Comparison of ENCODE assay signal across 1 cellular context in the genomic region with DNA sequence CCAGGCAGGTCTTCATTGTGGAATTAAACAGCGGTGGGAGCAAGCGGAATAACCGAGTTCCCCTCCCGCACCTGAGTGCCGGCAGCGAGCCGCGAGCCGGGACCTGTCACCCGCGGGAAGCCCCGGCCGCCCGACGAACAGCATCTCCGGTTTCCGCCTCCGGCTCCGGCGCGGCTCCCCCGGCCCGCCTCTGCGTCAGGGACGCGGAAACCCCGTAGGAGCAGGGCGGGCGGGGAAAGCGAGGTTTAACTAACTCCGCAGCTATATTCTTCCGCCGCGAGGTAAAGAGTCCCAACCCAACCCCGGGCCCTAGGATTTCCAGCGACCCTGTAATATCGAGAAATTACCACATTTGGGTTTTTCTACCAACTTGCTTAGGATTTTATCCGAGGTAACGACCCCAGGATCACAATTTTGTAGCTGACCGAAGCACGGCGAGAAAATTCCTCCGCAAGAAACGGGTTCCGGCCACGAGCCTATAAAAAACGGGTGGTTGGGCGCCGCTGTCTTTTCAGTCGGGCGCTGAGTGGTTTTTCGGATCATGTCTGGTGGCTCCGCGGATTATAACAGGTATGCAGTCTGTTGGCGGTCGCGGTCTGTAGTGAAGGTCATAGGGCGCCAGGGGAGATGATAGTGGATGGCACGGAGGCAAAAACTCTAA.
A peak's percentile ranks its signal among the peaks of the same experiment; 100 is the strongest.
TF ChIP-seq lines count a peak whose summit lies in the region.

A gene (plus strand): TSS at position 508 of the 661 bp plus-strand sequence. CDS start 34 bp downstream, at position 542.

TF ChIP-seq in HepG2, 621 proteins besides CTCF, POLR2A, EP300 and RAD21 (continued from another document and continues in another):
- TF ChIP-seq, protein P1, sequence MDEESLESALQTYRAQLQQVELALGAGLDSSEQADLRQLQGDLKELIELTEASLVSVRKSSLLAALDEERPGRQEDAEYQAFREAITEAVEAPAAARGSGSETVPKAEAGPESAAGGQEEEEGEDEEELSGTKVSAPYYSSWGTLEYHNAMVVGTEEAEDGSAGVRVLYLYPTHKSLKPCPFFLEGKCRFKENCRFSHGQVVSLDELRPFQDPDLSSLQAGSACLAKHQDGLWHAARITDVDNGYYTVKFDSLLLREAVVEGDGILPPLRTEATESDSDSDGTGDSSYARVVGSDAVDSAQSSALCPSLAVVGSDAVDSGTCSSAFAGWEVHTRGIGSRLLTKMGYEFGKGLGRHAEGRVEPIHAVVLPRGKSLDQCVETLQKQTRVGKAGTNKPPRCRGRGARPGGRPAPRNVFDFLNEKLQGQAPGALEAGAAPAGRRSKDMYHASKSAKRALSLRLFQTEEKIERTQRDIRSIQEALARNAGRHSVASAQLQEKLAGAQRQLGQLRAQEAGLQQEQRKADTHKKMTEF (CRISPR knock-in tag; IDR thresholded peaks at IDR 0.05), result peak; percentile 90
- TF ChIP-seq ZNF546 (CRISPR knock-in tag; conservative IDR thresholded peaks at IDR 0.05) (no peak; the same call in 1 of the 2 replicates), KDM3A (CRISPR knock-in tag; IDR thresholded peaks at IDR 0.05; ENCODE audit: low read depth) (peak; percentile 73; the same call in 1 of the 2 replicates), ELF1 (CRISPR knock-in tag; IDR thresholded peaks at IDR 0.05) (peak; percentile 55; the same call in 1 of the 2 replicates), FOXC1 (CRISPR knock-in tag; IDR thresholded peaks at IDR 0.05; ENCODE audit: borderline replicate concordance) (no peak; the same call in 1 of the 2 replicates), PPARG (CRISPR knock-in tag; conservative IDR thresholded peaks at IDR 0.05) (0 out of 2 replicates have a peak, but pooled peaks have one; percentile 30), CENPT (CRISPR knock-in tag; IDR thresholded peaks at IDR 0.05; ENCODE audit: low read depth) (no peak), RFX1 (IDR thresholded peaks at IDR 0.05) (no peak), ZNF772 (CRISPR knock-in tag; IDR thresholded peaks at IDR 0.05) (no peak; the same call in 1 of the 2 replicates), KDM6A (CRISPR knock-in tag; IDR thresholded peaks at IDR 0.05; ENCODE audit: low read depth) (no peak), ZSCAN30 (CRISPR knock-in tag; IDR thresholded peaks at IDR 0.05) (no peak), ZNF891 (CRISPR knock-in tag; IDR thresholded peaks at IDR 0.05) (0 out of 2 replicates have a peak, but pooled peaks have one; percentile 9), KAT2B (IDR thresholded peaks at IDR 0.05; ENCODE audit: borderline replicate concordance, low read depth, low read length) (no peak), NFRKB (IDR thresholded peaks at IDR 0.05) (no peak; the same call in 1 of the 2 replicates), NR2F6 (IDR thresholded peaks at IDR 0.05) (no peak; the same call in 1 of the 2 replicates), NR2F6 (CRISPR knock-in tag; IDR thresholded peaks at IDR 0.05) (no peak; the same call in 1 of the 2 replicates), GATAD2A (CRISPR knock-in tag; IDR thresholded peaks at IDR 0.05) (peak; percentile 30; the same call in 1 of the 2 replicates), ZNF674 (CRISPR knock-in tag; IDR thresholded peaks at IDR 0.05; ENCODE audit: low read depth) (no peak), ZFAT (CRISPR knock-in tag; conservative IDR thresholded peaks at IDR 0.05) (peak; percentile 17; the same call in 1 of the 2 replicates), AHR (CRISPR knock-in tag; IDR thresholded peaks at IDR 0.05) (no peak), MAFG (CRISPR knock-in tag; IDR thresholded peaks at IDR 0.05) (no peak), TCF7 (IDR thresholded peaks at IDR 0.05; ENCODE audit: low read depth) (no peak), ZNF550 (CRISPR knock-in tag; IDR thresholded peaks at IDR 0.05; ENCODE audit: borderline replicate concordance) (no peak), ZNF143 (CRISPR knock-in tag; IDR thresholded peaks at IDR 0.05) (no peak), ATF7 (IDR thresholded peaks at IDR 0.05) (no peak), ATF7 (CRISPR knock-in tag; IDR thresholded peaks at IDR 0.05) (peak; percentile 43; the same call in 1 of the 2 replicates), ZNF737 (CRISPR knock-in tag; IDR thresholded peaks at IDR 0.05; ENCODE audit: borderline replicate concordance) (no peak), GZF1 (CRISPR knock-in tag; IDR thresholded peaks at IDR 0.05) (no peak), NR2F1 (CRISPR knock-in tag; IDR thresholded peaks at IDR 0.05) (no peak; a peak in 1 of 4 replicates), HNRNPL (IDR thresholded peaks at IDR 0.05; ENCODE audit: low read depth, low read length) (peak; percentile 59), PTBP1 (IDR thresholded peaks at IDR 0.05; ENCODE audit: low read depth, low read length, poor library complexity, severe bottlenecking) (no peak), SMYD3 (CRISPR knock-in tag; IDR thresholded peaks at IDR 0.05) (no peak; the same call in 1 of the 2 replicates), ZNF713 (CRISPR knock-in tag; IDR thresholded peaks at IDR 0.05) (no peak)
- TF ChIP-seq, protein P2, sequence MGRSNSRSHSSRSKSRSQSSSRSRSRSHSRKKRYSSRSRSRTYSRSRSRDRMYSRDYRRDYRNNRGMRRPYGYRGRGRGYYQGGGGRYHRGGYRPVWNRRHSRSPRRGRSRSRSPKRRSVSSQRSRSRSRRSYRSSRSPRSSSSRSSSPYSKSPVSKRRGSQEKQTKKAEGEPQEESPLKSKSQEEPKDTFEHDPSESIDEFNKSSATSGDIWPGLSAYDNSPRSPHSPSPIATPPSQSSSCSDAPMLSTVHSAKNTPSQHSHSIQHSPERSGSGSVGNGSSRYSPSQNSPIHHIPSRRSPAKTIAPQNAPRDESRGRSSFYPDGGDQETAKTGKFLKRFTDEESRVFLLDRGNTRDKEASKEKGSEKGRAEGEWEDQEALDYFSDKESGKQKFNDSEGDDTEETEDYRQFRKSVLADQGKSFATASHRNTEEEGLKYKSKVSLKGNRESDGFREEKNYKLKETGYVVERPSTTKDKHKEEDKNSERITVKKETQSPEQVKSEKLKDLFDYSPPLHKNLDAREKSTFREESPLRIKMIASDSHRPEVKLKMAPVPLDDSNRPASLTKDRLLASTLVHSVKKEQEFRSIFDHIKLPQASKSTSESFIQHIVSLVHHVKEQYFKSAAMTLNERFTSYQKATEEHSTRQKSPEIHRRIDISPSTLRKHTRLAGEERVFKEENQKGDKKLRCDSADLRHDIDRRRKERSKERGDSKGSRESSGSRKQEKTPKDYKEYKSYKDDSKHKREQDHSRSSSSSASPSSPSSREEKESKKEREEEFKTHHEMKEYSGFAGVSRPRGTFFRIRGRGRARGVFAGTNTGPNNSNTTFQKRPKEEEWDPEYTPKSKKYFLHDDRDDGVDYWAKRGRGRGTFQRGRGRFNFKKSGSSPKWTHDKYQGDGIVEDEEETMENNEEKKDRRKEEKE (IDR thresholded peaks at IDR 0.05), result no peak
- TF ChIP-seq, protein P3, sequence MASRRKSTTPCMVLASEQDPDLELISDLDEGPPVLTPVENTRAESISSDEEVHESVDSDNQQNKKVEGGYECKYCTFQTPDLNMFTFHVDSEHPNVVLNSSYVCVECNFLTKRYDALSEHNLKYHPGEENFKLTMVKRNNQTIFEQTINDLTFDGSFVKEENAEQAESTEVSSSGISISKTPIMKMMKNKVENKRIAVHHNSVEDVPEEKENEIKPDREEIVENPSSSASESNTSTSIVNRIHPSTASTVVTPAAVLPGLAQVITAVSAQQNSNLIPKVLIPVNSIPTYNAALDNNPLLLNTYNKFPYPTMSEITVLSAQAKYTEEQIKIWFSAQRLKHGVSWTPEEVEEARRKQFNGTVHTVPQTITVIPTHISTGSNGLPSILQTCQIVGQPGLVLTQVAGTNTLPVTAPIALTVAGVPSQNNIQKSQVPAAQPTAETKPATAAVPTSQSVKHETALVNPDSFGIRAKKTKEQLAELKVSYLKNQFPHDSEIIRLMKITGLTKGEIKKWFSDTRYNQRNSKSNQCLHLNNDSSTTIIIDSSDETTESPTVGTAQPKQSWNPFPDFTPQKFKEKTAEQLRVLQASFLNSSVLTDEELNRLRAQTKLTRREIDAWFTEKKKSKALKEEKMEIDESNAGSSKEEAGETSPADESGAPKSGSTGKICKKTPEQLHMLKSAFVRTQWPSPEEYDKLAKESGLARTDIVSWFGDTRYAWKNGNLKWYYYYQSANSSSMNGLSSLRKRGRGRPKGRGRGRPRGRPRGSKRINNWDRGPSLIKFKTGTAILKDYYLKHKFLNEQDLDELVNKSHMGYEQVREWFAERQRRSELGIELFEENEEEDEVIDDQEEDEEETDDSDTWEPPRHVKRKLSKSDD (CRISPR knock-in tag; IDR thresholded peaks at IDR 0.05; ENCODE audit: low read depth), result no peak
- TF ChIP-seq, protein P4, sequence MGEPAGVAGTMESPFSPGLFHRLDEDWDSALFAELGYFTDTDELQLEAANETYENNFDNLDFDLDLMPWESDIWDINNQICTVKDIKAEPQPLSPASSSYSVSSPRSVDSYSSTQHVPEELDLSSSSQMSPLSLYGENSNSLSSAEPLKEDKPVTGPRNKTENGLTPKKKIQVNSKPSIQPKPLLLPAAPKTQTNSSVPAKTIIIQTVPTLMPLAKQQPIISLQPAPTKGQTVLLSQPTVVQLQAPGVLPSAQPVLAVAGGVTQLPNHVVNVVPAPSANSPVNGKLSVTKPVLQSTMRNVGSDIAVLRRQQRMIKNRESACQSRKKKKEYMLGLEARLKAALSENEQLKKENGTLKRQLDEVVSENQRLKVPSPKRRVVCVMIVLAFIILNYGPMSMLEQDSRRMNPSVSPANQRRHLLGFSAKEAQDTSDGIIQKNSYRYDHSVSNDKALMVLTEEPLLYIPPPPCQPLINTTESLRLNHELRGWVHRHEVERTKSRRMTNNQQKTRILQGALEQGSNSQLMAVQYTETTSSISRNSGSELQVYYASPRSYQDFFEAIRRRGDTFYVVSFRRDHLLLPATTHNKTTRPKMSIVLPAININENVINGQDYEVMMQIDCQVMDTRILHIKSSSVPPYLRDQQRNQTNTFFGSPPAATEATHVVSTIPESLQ (CRISPR knock-in tag; conservative IDR thresholded peaks at IDR 0.05), result no peak
- TF ChIP-seq, protein P5, sequence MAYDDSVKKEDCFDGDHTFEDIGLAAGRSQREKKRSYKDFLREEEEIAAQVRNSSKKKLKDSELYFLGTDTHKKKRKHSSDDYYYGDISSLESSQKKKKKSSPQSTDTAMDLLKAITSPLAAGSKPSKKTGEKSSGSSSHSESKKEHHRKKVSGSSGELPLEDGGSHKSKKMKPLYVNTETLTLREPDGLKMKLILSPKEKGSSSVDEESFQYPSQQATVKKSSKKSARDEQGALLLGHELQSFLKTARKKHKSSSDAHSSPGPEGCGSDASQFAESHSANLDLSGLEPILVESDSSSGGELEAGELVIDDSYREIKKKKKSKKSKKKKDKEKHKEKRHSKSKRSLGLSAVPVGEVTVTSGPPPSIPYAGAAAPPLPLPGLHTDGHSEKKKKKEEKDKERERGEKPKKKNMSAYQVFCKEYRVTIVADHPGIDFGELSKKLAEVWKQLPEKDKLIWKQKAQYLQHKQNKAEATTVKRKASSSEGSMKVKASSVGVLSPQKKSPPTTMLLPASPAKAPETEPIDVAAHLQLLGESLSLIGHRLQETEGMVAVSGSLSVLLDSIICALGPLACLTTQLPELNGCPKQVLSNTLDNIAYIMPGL (CRISPR knock-in tag; IDR thresholded peaks at IDR 0.05; ENCODE audit: borderline replicate concordance in 1 of 2, low read depth in 1 of 2), result peak; percentile 58 to 82; a peak in 2 of 4 replicates
- TF ChIP-seq, protein P6, sequence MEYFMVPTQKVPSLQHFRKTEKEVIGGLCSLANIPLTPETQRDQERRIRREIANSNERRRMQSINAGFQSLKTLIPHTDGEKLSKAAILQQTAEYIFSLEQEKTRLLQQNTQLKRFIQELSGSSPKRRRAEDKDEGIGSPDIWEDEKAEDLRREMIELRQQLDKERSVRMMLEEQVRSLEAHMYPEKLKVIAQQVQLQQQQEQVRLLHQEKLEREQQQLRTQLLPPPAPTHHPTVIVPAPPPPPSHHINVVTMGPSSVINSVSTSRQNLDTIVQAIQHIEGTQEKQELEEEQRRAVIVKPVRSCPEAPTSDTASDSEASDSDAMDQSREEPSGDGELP (IDR thresholded peaks at IDR 0.05; ENCODE audit: borderline replicate concordance, low read depth), result peak; percentile 16; the same call in 1 of the 2 replicates
- TF ChIP-seq, protein P7, sequence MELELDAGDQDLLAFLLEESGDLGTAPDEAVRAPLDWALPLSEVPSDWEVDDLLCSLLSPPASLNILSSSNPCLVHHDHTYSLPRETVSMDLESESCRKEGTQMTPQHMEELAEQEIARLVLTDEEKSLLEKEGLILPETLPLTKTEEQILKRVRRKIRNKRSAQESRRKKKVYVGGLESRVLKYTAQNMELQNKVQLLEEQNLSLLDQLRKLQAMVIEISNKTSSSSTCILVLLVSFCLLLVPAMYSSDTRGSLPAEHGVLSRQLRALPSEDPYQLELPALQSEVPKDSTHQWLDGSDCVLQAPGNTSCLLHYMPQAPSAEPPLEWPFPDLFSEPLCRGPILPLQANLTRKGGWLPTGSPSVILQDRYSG (CRISPR knock-in tag; IDR thresholded peaks at IDR 0.05), result no peak; the same call in 1 of the 2 replicates
- TF ChIP-seq, protein P8, sequence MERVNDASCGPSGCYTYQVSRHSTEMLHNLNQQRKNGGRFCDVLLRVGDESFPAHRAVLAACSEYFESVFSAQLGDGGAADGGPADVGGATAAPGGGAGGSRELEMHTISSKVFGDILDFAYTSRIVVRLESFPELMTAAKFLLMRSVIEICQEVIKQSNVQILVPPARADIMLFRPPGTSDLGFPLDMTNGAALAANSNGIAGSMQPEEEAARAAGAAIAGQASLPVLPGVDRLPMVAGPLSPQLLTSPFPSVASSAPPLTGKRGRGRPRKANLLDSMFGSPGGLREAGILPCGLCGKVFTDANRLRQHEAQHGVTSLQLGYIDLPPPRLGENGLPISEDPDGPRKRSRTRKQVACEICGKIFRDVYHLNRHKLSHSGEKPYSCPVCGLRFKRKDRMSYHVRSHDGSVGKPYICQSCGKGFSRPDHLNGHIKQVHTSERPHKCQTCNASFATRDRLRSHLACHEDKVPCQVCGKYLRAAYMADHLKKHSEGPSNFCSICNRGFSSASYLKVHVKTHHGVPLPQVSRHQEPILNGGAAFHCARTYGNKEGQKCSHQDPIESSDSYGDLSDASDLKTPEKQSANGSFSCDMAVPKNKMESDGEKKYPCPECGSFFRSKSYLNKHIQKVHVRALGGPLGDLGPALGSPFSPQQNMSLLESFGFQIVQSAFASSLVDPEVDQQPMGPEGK (CRISPR knock-in tag; IDR thresholded peaks at IDR 0.05), result peak; percentile 74
- TF ChIP-seq, protein P9, sequence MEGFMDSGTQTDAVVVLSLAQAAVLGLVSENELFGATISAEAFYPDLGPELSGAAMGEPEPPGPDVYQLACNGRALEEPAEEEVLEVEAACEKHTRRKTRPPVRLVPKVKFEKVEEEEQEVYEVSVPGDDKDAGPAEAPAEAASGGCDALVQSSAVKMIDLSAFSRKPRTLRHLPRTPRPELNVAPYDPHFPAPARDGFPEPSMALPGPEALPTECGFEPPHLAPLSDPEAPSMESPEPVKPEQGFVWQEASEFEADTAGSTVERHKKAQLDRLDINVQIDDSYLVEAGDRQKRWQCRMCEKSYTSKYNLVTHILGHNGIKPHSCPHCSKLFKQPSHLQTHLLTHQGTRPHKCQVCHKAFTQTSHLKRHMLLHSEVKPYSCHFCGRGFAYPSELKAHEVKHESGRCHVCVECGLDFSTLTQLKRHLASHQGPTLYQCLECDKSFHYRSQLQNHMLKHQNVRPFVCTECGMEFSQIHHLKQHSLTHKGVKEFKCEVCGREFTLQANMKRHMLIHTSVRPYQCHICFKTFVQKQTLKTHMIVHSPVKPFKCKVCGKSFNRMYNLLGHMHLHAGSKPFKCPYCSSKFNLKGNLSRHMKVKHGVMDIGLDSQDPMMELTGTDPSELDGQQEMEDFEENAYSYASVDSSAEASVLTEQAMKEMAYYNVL (CRISPR knock-in tag; IDR thresholded peaks at IDR 0.05; ENCODE audit: borderline replicate concordance), result peak; percentile 35; the same call in 1 of the 2 replicates
